11 cellular contexts compared by ENCODE assay signal in genomic region chr1:24393892-24394291, GRCh38. TPM values are rescaled to one million over a fixed set of nuclear protein-coding genes. Genes with fewer than 3 reads are reported as not detected.
A peak's percentile ranks its signal among the peaks of the same experiment; 100 is the strongest.
DNase-seq lines count a peak whose midpoint lies in the region; ATAC-seq and TF ChIP-seq lines count a peak whose summit lies in the region.
"Had no signal": no experiment of that assay in that cellular context is flagged by ENCODE, and none has a peak within 500 bp of the region (broad histone marks: within the 10 kb centered on the region; RNA-seq: fewer than 3 reads in every experiment).

No MANE protein-coding gene starts in this region.

- H3K27ac Mint-ChIP-seq in CD4-positive, CD25-positive, alpha-beta regulatory T cell: peak overlapping the region in 2 of 3 donors; percentile 88 to 96

- H2BK12ac ChIP-seq in mesenchymal stem cell (ENCODE audit: low read length in 2 of 2): peak overlapping the region; percentile 70 to 72

- no peak for TF ChIP-seq EP300 in gastroesophageal sphincter (IDR thresholded peaks at IDR 0.05)

- H3K4me2 ChIP-seq in mesenchymal stem cell (ENCODE audit: low read length, poor library complexity, severe bottlenecking): no peak overlapping the region

- no peak overlapping the region for H3K23ac ChIP-seq in mesenchymal stem cell (ENCODE audit: low read length in 2 of 2)

- H2BK5ac ChIP-seq in mesenchymal stem cell (ENCODE audit: low read depth, low read length, poor library complexity, severe bottlenecking): no peak overlapping the region

- in situ Hi-C loops in brain microvascular endothelial cell (cut with HindIII; ENCODE audit: low pct_ligation_motif_present, low sequenced_read_pairs): loop anchor here (10.0 kb wide), 1 partner anchor 199 kb away; no protein-coding TSS in a partner anchor

- peaks cover 3% of the 10 kb centered on the region for H3K36me3 Mint-ChIP-seq in CD4-positive, CD25-positive, alpha-beta regulatory T cell
- H3K36me3 Mint-ChIP-seq: brain had no signal

- peaks cover 25 to 34% (median 26%) of the 10 kb centered on the region in 4 donors for H3K4me1 Mint-ChIP-seq in CD4-positive, CD25-positive, alpha-beta regulatory T cell

- peak overlapping the region; percentile 20 for H2BK15ac ChIP-seq in mesenchymal stem cell (ENCODE audit: low read depth, poor library complexity, severe bottlenecking)

- no peak for DNase-seq in CD4-positive, CD25-positive, alpha-beta regulatory T cell
- DNase-seq in LHCN-M2 (ENCODE audit: low read depth): peak; percentile 89
- no peak for DNase-seq in brain microvascular endothelial cell
- peak; percentile 93 for DNase-seq in mesenchymal stem cell
- no peak for DNase-seq in Ammon's horn (ENCODE audit: low spot score)
- DNase-seq in HT-29 (ENCODE audit: low spot score): no peak
- DNase-seq: activated CD8-positive, alpha-beta memory T cell treated with anti-CD3 and anti-CD28 coated beads for 24 hours had no signal

- peaks cover 3% of the 10 kb centered on the region for H3K79me1 ChIP-seq in mesenchymal stem cell (replicated peaks; ENCODE audit: low read length, poor library complexity, severe bottlenecking)

- peak overlapping the region in 1 of 2 experiments; percentile 57 for H3K18ac ChIP-seq in mesenchymal stem cell (ENCODE audit: low read depth in 1 of 2, low read length in 2 of 2)

- peak; percentile 4 for TF ChIP-seq CTCF in brain microvascular endothelial cell (IDR thresholded peaks at IDR 0.05; ENCODE audit: low read depth, low read length, missing control alignments)
- no peak for TF ChIP-seq CTCF in gastroesophageal sphincter (IDR thresholded peaks at IDR 0.05)

- no peaks in the 10 kb centered on the region for H3K36me3 ChIP-seq in CD4-positive, CD25-positive, alpha-beta regulatory T cell (ENCODE audit: control insufficient read depth, insufficient read depth, low read length)
- H3K36me3 ChIP-seq in brain microvascular endothelial cell (replicated peaks): no peaks in the 10 kb centered on the region
- no peaks in the 10 kb centered on the region for H3K36me3 ChIP-seq in mesenchymal stem cell (ENCODE audit: control insufficient read depth in 1 of 2, insufficient read depth in 2 of 2, low read depth in 1 of 2, low read length in 2 of 2)
- peaks cover 0 to 2% of the 10 kb centered on the region in 2 donors for H3K36me3 ChIP-seq in gastroesophageal sphincter

- no peak for TF ChIP-seq POLR2A in gastroesophageal sphincter (IDR thresholded peaks at IDR 0.05)

- no peak overlapping the region for H3K4me3 Mint-ChIP-seq in CD4-positive, CD25-positive, alpha-beta regulatory T cell
- H3K4me3 Mint-ChIP-seq: brain had no signal

- no peaks in the 10 kb centered on the region for H3K27me3 Mint-ChIP-seq in CD4-positive, CD25-positive, alpha-beta regulatory T cell

- H3K27me3 ChIP-seq in CD4-positive, CD25-positive, alpha-beta regulatory T cell (ENCODE audit: control insufficient read depth, insufficient read depth, low read length): no peaks in the 10 kb centered on the region
- H3K27me3 ChIP-seq in brain microvascular endothelial cell (replicated peaks): no peaks in the 10 kb centered on the region
- no peaks in the 10 kb centered on the region for H3K27me3 ChIP-seq in mesenchymal stem cell (ENCODE audit: control insufficient read depth in 1 of 2, insufficient read depth in 1 of 2, low read length in 2 of 2)
- no peaks in the 10 kb centered on the region for H3K27me3 ChIP-seq in gastroesophageal sphincter

- H3K4me3 ChIP-seq in CD4-positive, CD25-positive, alpha-beta regulatory T cell (ENCODE audit: low read depth, low read length): no peak overlapping the region
- H3K4me3 ChIP-seq in brain microvascular endothelial cell (ENCODE audit: low read depth, low read length) (no peak overlapping the region), mesenchymal stem cell (ENCODE audit: insufficient read depth in 1 of 2, low read depth in 1 of 2, low read length in 2 of 2) (peak overlapping the region in 1 of 2 experiments; percentile 11), gastroesophageal sphincter (no peak overlapping the region)

- H4K91ac ChIP-seq in mesenchymal stem cell (ENCODE audit: low read length): no peak overlapping the region

- H3K9ac ChIP-seq in mesenchymal stem cell (ENCODE audit: low read length): peak overlapping the region; percentile 54
- H3K9ac ChIP-seq: parathyroid adenoma had no signal

- peaks cover 29% of the 10 kb centered on the region for H3K4me1 ChIP-seq in CD4-positive, CD25-positive, alpha-beta regulatory T cell (ENCODE audit: control insufficient read depth, insufficient read depth, low read length, poor library complexity, severe bottlenecking)
- peaks cover 2% of the 10 kb centered on the region for H3K4me1 ChIP-seq in mesenchymal stem cell (ENCODE audit: control insufficient read depth, insufficient read depth, low read depth, low read length)
- peaks cover 0 to 20% (median 0%) of the 10 kb centered on the region in 3 donors for H3K4me1 ChIP-seq in gastroesophageal sphincter
- H3K4me1 ChIP-seq: parathyroid adenoma had no signal

- no peaks in the 10 kb centered on the region for H3K9me3 Mint-ChIP-seq in CD4-positive, CD25-positive, alpha-beta regulatory T cell
- H3K9me3 Mint-ChIP-seq: brain had no signal

- peak overlapping the region; percentile 88 for H4K8ac ChIP-seq in mesenchymal stem cell (ENCODE audit: low read length)

- no peak overlapping the region for H3K27ac ChIP-seq in CD4-positive, CD25-positive, alpha-beta regulatory T cell (ENCODE audit: insufficient read depth, low read length, poor library complexity, severe bottlenecking)
- H3K27ac ChIP-seq in brain microvascular endothelial cell (no peak overlapping the region), mesenchymal stem cell (ENCODE audit: low read length, poor library complexity, severe bottlenecking) (no peak overlapping the region), gastroesophageal sphincter (peak overlapping the region in 1 of 4 donors; percentile 84)
- H3K27ac ChIP-seq: parathyroid adenoma had no signal

- H3K4ac ChIP-seq in mesenchymal stem cell (ENCODE audit: low read depth in 1 of 2, low read length in 2 of 2): peak overlapping the region in 1 of 2 experiments; percentile 73

- no peak overlapping the region for H2AFZ ChIP-seq in mesenchymal stem cell (ENCODE audit: low read depth, low read length)
- H2AFZ ChIP-seq: parathyroid adenoma had no signal

- no peak overlapping the region for H3K14ac ChIP-seq in mesenchymal stem cell (ENCODE audit: low read length in 2 of 2)

- no peaks in the 10 kb centered on the region for H3K9me3 ChIP-seq in CD4-positive, CD25-positive, alpha-beta regulatory T cell (ENCODE audit: control insufficient read depth in 2 of 2, low read length in 2 of 2)
- H3K9me3 ChIP-seq in mesenchymal stem cell (ENCODE audit: control insufficient read depth, low read length) (no peaks in the 10 kb centered on the region), gastroesophageal sphincter (no peaks in the 10 kb centered on the region)

- H2AK5ac ChIP-seq in mesenchymal stem cell (ENCODE audit: low read length, severe bottlenecking): no peak overlapping the region

- H2BK120ac ChIP-seq in mesenchymal stem cell (ENCODE audit: low read depth, low read length): no peak overlapping the region

- ATAC-seq in CD4-positive, CD25-positive, alpha-beta regulatory T cell (ENCODE audit: low read depth in 2 of 2): no peak
- no peak for ATAC-seq in gastroesophageal sphincter
- no peak for ATAC-seq in HG03520 (IDR thresholded peaks at IDR 0.05; ENCODE audit: unreplicated experiment)

- WGBS in mesenchymal stem cell: 23% methylated on average over 6 of the region's 6 CpGs
- 33 to 72% methylated on average over 1 to 4 of the region's 6 CpGs for whole genome bisulfite sequencing in gastroesophageal sphincter (ENCODE audit: low coverage in 1 of 2), 2 donors

RNA-seq across cellular contexts. Expression of gene STPG1, which starts 19.7 kb away (rescaled TPM):
- 3.4 TPM for total RNA-seq in CD4-positive, CD25-positive, alpha-beta regulatory T cell
- 1 to 10 TPM; 1.1 to 5.3 (median 2.7) TPM for polyA plus RNA-seq in CD4-positive, CD25-positive, alpha-beta regulatory T cell
- 3.3 and 4.9 TPM in 2 replicates for total RNA-seq in LHCN-M2 (2014; rRNA removed)
- polyA plus RNA-seq in LHCN-M2 (2012): 8.0 TPM
- polyA plus RNA-seq in mesenchymal stem cell (2013, experiment 1 of 2): 9.8 TPM
- 8.9 TPM for polyA plus RNA-seq in mesenchymal stem cell (2013, experiment 2 of 2)
- 1 to 10 TPM; 2.2 to 7.6 (median 6.1) TPM for total RNA-seq in gastroesophageal sphincter
- total RNA-seq in HT-29 (2014; rRNA removed; shearing (Covaris generic)): 5.3 and 5.4 TPM in 2 replicates

RNA-seq across cellular contexts. Expression of gene NIPAL3, which starts 21.7 kb away (rescaled TPM):
- 57.0 TPM for total RNA-seq in CD4-positive, CD25-positive, alpha-beta regulatory T cell
- polyA plus RNA-seq in CD4-positive, CD25-positive, alpha-beta regulatory T cell: 10 to 100 TPM; 62.1 to 70.2 (median 65.2) TPM
- total RNA-seq in LHCN-M2 (2014; rRNA removed) (18.8 and 19.2 TPM in 2 replicates), gastroesophageal sphincter (10 to 100 TPM; 22.3 to 45.7 (median 35.6) TPM)
- polyA plus RNA-seq in LHCN-M2 (2012): 23.5 TPM
- polyA plus RNA-seq in mesenchymal stem cell (2013, experiment 1 of 2): 21.6 TPM
- 21.8 TPM for polyA plus RNA-seq in mesenchymal stem cell (2013, experiment 2 of 2)
- total RNA-seq in HT-29 (2014; rRNA removed; shearing (Covaris generic)): 25.2 and 29.4 TPM in 2 replicates

Comparison
In these comparisons a context has a peak if more than half of its experiments do, and no peak if none do; other contexts are left out.
1. DNase-seq: peak in LHCN-M2 (single experiment) and mesenchymal stem cell (single experiment); none in CD4-positive, CD25-positive, alpha-beta regulatory T cell (0 of 3), brain microvascular endothelial cell (single experiment), Ammon's horn (single experiment) and HT-29 (single experiment).